ENCODE assay signal across 1 cellular context in genomic region chr5:107257885-107258520, GRCh38.
TF ChIP-seq lines count a peak whose summit lies in the region.

No MANE protein-coding gene starts in this region.

TF ChIP-seq in GM12878, 131 proteins besides CTCF, POLR2A, EP300 and RAD21 (continued from another document):
- TF ChIP-seq, protein P1, sequence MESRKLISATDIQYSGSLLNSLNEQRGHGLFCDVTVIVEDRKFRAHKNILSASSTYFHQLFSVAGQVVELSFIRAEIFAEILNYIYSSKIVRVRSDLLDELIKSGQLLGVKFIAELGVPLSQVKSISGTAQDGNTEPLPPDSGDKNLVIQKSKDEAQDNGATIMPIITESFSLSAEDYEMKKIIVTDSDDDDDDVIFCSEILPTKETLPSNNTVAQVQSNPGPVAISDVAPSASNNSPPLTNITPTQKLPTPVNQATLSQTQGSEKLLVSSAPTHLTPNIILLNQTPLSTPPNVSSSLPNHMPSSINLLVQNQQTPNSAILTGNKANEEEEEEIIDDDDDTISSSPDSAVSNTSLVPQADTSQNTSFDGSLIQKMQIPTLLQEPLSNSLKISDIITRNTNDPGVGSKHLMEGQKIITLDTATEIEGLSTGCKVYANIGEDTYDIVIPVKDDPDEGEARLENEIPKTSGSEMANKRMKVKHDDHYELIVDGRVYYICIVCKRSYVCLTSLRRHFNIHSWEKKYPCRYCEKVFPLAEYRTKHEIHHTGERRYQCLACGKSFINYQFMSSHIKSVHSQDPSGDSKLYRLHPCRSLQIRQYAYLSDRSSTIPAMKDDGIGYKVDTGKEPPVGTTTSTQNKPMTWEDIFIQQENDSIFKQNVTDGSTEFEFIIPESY (IDR thresholded peaks at IDR 0.05), result no peak
- TF ChIP-seq RAD51 (IDR thresholded peaks at IDR 0.05), result no peak
- no peak for TF ChIP-seq ZBED1 (IDR thresholded peaks at IDR 0.05; ENCODE audit: borderline replicate concordance)
- no peak for TF ChIP-seq SUPT20H (IDR thresholded peaks at IDR 0.05; ENCODE audit: borderline replicate concordance, control insufficient read depth, low read depth, low read length)
- TF ChIP-seq NFIC (IDR thresholded peaks at IDR 0.05; ENCODE audit: low read depth, low read length), result no peak
